ENCODE assay signal across 15 cellular contexts in genomic region chr2:130529545-130529944, GRCh38. TPM values are rescaled to one million over a fixed set of nuclear protein-coding genes. Genes with fewer than 3 reads are reported as not detected.
"Had no signal": no experiment of that assay in that cellular context is flagged by ENCODE, and none has a peak within 500 bp of the region (broad histone marks: within the 10 kb centered on the region; RNA-seq: fewer than 3 reads in every experiment).

No MANE protein-coding gene starts in this region.

RNA-seq across cellular contexts. Expression of gene CFC1B, which starts 8.5 kb away (rescaled TPM):
- total RNA-seq: activated B cell treated with CpG ODN at 0.5 μM for 24 hours; activated CD4-positive, alpha-beta memory T cell treated with anti-CD3 and anti-CD28 coated beads for 36 hours; activated CD4-positive, alpha-beta memory T cell treated with anti-CD3 and anti-CD28 coated beads, Interleukin-2, amount 10 ng/mL, durations not matched to agents 7 days and 5 days; activated CD4-positive, alpha-beta T cell treated with anti-CD3 and anti-CD28 coated beads for 36 hours; activated CD4-positive, alpha-beta T cell treated with anti-CD3 and anti-CD28 coated beads, Interleukin-2, amount 10 ng/mL, durations not matched to agents 24 days and 14 days; activated CD4-positive, alpha-beta T cell treated with anti-CD3 and anti-CD28 coated beads, Interleukin-2, amount 10 ng/mL, durations not matched to agents 7 days and 5 days; activated CD8-positive, alpha-beta memory T cell treated with anti-CD3 and anti-CD28 coated beads for 36 hours; activated CD8-positive, alpha-beta memory T cell treated with anti-CD3 and anti-CD28 coated beads, Interleukin-2, amount 10 ng/mL, durations not matched to agents 7 days and 5 days; activated CD8-positive, alpha-beta T cell treated with anti-CD3 and anti-CD28 coated beads for 36 hours; activated CD8-positive, alpha-beta T cell treated with anti-CD3 and anti-CD28 coated beads, Interleukin-2, amount 10 ng/mL, durations not matched to agents 7 days and 5 days; T-cell; T-helper 1 cell treated with Interleukin-12 subunit alpha and Interleukin-12 subunit beta and Interleukin-4 antibody, amounts not matched to agents 30 ng/mL and 1 ng/mL, for 36 hours; T-helper 17 cell; T-helper 2 cell treated with Interferon-gamma antibody and Interleukin-4, amounts not matched to agents 100 ng/mL and 5 ng/mL, for 36 hours; WTC11 had no signal

RNA-seq across cellular contexts. Expression of gene POTEI, which starts 20.4 kb away (rescaled TPM):
- total RNA-seq: activated B cell treated with CpG ODN at 0.5 μM for 24 hours; activated CD4-positive, alpha-beta memory T cell treated with anti-CD3 and anti-CD28 coated beads for 36 hours; activated CD4-positive, alpha-beta memory T cell treated with anti-CD3 and anti-CD28 coated beads, Interleukin-2, amount 10 ng/mL, durations not matched to agents 7 days and 5 days; activated CD4-positive, alpha-beta T cell treated with anti-CD3 and anti-CD28 coated beads for 36 hours; activated CD4-positive, alpha-beta T cell treated with anti-CD3 and anti-CD28 coated beads, Interleukin-2, amount 10 ng/mL, durations not matched to agents 24 days and 14 days; activated CD4-positive, alpha-beta T cell treated with anti-CD3 and anti-CD28 coated beads, Interleukin-2, amount 10 ng/mL, durations not matched to agents 7 days and 5 days; activated CD8-positive, alpha-beta memory T cell treated with anti-CD3 and anti-CD28 coated beads for 36 hours; activated CD8-positive, alpha-beta memory T cell treated with anti-CD3 and anti-CD28 coated beads, Interleukin-2, amount 10 ng/mL, durations not matched to agents 7 days and 5 days; activated CD8-positive, alpha-beta T cell treated with anti-CD3 and anti-CD28 coated beads for 36 hours; activated CD8-positive, alpha-beta T cell treated with anti-CD3 and anti-CD28 coated beads, Interleukin-2, amount 10 ng/mL, durations not matched to agents 7 days and 5 days; T-cell; T-helper 1 cell treated with Interleukin-12 subunit alpha and Interleukin-12 subunit beta and Interleukin-4 antibody, amounts not matched to agents 30 ng/mL and 1 ng/mL, for 36 hours; T-helper 17 cell; T-helper 2 cell treated with Interferon-gamma antibody and Interleukin-4, amounts not matched to agents 100 ng/mL and 5 ng/mL, for 36 hours had no signal
